Comparison of ENCODE assay signal across 1 cellular context in genomic region chr19:10870955-10871603, GRCh38.
TF ChIP-seq lines count a peak whose summit lies in the region.

TSS of gene CARM1 (plus strand) at chr19:10871553. CDS start at chr19:10871703, 150 bp downstream.

TF ChIP-seq in HEK293, 187 proteins besides CTCF, POLR2A, EP300 and RAD21 (continued from another document):
- TF ChIP-seq ZNF692 (tag by site-specific recombination; IDR thresholded peaks at IDR 0.05) (peak; percentile 58), KLF9 (tag by site-specific recombination; IDR thresholded peaks at IDR 0.05; ENCODE audit: low read depth) (peak; percentile 96), ZNF776 (tag by site-specific recombination; IDR thresholded peaks at IDR 0.05; ENCODE audit: borderline replicate concordance) (no peak), TCF7L2 (IDR thresholded peaks at IDR 0.05; ENCODE audit: borderline replicate concordance, low read depth, low read length) (no peak), SP3 (tag by site-specific recombination; IDR thresholded peaks at IDR 0.05) (peak; percentile 90), ZBTB44 (tag by site-specific recombination; IDR thresholded peaks at IDR 0.05) (0 out of 2 replicates have a peak, but pooled peaks have one; percentile 8)
- TF ChIP-seq, protein P1, sequence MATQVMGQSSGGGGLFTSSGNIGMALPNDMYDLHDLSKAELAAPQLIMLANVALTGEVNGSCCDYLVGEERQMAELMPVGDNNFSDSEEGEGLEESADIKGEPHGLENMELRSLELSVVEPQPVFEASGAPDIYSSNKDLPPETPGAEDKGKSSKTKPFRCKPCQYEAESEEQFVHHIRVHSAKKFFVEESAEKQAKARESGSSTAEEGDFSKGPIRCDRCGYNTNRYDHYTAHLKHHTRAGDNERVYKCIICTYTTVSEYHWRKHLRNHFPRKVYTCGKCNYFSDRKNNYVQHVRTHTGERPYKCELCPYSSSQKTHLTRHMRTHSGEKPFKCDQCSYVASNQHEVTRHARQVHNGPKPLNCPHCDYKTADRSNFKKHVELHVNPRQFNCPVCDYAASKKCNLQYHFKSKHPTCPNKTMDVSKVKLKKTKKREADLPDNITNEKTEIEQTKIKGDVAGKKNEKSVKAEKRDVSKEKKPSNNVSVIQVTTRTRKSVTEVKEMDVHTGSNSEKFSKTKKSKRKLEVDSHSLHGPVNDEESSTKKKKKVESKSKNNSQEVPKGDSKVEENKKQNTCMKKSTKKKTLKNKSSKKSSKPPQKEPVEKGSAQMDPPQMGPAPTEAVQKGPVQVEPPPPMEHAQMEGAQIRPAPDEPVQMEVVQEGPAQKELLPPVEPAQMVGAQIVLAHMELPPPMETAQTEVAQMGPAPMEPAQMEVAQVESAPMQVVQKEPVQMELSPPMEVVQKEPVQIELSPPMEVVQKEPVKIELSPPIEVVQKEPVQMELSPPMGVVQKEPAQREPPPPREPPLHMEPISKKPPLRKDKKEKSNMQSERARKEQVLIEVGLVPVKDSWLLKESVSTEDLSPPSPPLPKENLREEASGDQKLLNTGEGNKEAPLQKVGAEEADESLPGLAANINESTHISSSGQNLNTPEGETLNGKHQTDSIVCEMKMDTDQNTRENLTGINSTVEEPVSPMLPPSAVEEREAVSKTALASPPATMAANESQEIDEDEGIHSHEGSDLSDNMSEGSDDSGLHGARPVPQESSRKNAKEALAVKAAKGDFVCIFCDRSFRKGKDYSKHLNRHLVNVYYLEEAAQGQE (tag by site-specific recombination; IDR thresholded peaks at IDR 0.05): no peak
- TF ChIP-seq, protein P2, sequence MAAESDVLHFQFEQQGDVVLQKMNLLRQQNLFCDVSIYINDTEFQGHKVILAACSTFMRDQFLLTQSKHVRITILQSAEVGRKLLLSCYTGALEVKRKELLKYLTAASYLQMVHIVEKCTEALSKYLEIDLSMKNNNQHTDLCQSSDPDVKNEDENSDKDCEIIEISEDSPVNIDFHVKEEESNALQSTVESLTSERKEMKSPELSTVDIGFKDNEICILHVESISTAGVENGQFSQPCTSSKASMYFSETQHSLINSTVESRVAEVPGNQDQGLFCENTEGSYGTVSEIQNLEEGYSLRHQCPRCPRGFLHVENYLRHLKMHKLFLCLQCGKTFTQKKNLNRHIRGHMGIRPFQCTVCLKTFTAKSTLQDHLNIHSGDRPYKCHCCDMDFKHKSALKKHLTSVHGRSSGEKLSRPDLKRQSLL (tag by site-specific recombination; IDR thresholded peaks at IDR 0.05): peak; percentile 70; the same call in 1 of the 2 replicates
